Comparison of ENCODE assay signal across 34 cellular contexts in the genomic region with DNA sequence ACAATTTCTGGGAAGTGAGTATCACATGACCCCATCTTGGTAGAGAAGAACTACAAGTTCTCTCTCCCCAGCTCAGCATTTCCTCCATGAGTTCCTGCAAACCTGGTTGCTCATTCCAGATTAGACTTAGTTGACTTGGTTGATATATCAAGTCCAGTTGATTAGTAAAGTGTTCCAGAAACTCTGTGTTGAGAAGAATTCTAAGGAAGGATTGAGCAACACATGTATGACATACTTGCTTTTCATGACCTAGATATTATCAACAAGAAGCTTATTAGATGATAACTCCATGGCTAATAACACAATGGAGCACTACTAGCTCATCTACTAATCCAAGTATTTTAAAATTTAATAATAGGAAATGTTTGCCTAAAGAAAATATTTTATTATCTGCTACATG.
"Had no signal": no experiment of that assay in that cellular context is flagged by ENCODE, and none has a peak within 500 bp of the region (broad histone marks: within the 10 kb centered on the region; RNA-seq: fewer than 3 reads in every experiment).

No MANE protein-coding gene starts in this region.

- H2AFZ ChIP-seq: PC-9 had no signal

- H3K9me3 Mint-ChIP-seq: activated B cell treated with CpG ODN at 0.5 μM for 24 hours; activated CD4-positive, alpha-beta memory T cell treated with anti-CD3 and anti-CD28 coated beads for 36 hours; activated naive CD8-positive, alpha-beta T cell treated with anti-CD3 and anti-CD28 coated beads for 36 hours had no signal

- H3K4me1 ChIP-seq: ascending aorta had no signal

- H3K27me3 ChIP-seq: ascending aorta, MG63 had no signal

- DNase-seq: activated B cell treated with CpG ODN at 0.5 μM for 24 hours; activated CD4-positive, alpha-beta memory T cell treated with anti-CD3 and anti-CD28 coated beads for 36 hours; activated CD4-positive, alpha-beta T cell treated with anti-CD3 and anti-CD28 coated beads for 4 hours; activated CD4-positive, alpha-beta T cell treated with anti-CD3 and anti-CD28 coated beads, Interleukin-2, amount 50 U/mL, for 1 hour; activated CD4-positive, CD25-positive, alpha-beta regulatory T cell treated with anti-CD3 and anti-CD28 coated beads, Interleukin-2, amount 50 U/mL, for 72 hours; activated CD8-positive, alpha-beta memory T cell treated with anti-CD3 and anti-CD28 coated beads, Interleukin-2, amount 50 U/mL, for 4 hours; activated effector memory CD4-positive, alpha-beta T cell treated with anti-CD3 and anti-CD28 coated beads, Interleukin-2, amount 50 U/mL, for 16 hours; activated naive CD4-positive, alpha-beta T cell; activated naive CD4-positive, alpha-beta T cell treated with anti-CD3 and anti-CD28 coated beads, Interleukin-2, amount 50 U/mL, for 16 hours; activated naive CD8-positive, alpha-beta T cell treated with anti-CD3 and anti-CD28 coated beads for 36 hours; activated T-cell treated with anti-CD3 and anti-CD28 coated beads, Interleukin-2, amount 50 U/mL, for 48 hours; amygdala; Kasumi-1; KG1; MG63; NCI-H1048; NCI-H1105 treated with DMSO at 0.1 percent for 48 hours; NCI-H1436 treated with DMSO at 0.1 percent for 48 hours; NCI-H1694 treated with DMSO at 0.1 percent for 48 hours; NCI-H2029; NCI-H345; NCI-H510A; NCI-H526; NCI-H748 treated with DMSO at 0.1 percent for 48 hours; SW 1271; T-helper 1 cell; T-helper 2 cell; T-helper 9 cell had no signal

- H3K36me3 ChIP-seq: ascending aorta, MG63 had no signal

- H3K27ac ChIP-seq: ascending aorta, PC-9, RWPE1, VCaP had no signal

- H3K27ac Mint-ChIP-seq: activated B cell treated with CpG ODN at 0.5 μM for 24 hours; activated CD4-positive, alpha-beta memory T cell treated with anti-CD3 and anti-CD28 coated beads for 36 hours; activated naive CD8-positive, alpha-beta T cell treated with anti-CD3 and anti-CD28 coated beads for 36 hours had no signal

- H3K9me3 ChIP-seq: ascending aorta, MG63 had no signal

- FAIRE-seq: RCC 7860 had no signal

- ATAC-seq: Right ventricle myocardium inferior had no signal

- H3K4me3 ChIP-seq: ascending aorta, MG63, PC-9 had no signal

- H3K4me3 Mint-ChIP-seq: activated B cell treated with CpG ODN at 0.5 μM for 24 hours; activated CD4-positive, alpha-beta memory T cell treated with anti-CD3 and anti-CD28 coated beads for 36 hours; activated naive CD8-positive, alpha-beta T cell treated with anti-CD3 and anti-CD28 coated beads for 36 hours had no signal

- H3K4me1 Mint-ChIP-seq: activated B cell treated with CpG ODN at 0.5 μM for 24 hours; activated naive CD8-positive, alpha-beta T cell treated with anti-CD3 and anti-CD28 coated beads for 36 hours had no signal

- H3K36me3 Mint-ChIP-seq: activated CD4-positive, alpha-beta memory T cell treated with anti-CD3 and anti-CD28 coated beads for 36 hours; activated naive CD8-positive, alpha-beta T cell treated with anti-CD3 and anti-CD28 coated beads for 36 hours had no signal
